ENCODE assay signal across 14 cellular contexts in the genomic region with DNA sequence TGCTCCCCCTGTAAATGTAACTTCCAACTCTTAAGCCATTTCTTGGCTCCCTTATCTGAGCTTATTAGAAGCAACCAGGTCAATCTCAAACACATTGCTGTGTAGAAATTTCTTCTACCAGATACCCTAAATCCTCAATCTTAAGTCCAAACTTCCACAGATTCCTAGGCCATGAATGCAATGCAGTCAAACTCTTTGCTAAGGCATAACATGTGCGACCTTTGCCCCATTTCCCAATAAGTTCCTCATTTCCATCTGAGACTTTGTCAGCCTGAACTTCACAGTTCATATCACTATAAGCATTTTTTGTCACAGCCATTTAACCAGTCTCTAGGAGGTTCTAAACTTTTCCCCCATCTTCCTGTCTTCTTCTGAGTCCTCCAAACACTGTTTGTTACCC.
DNase-seq lines count a peak whose midpoint lies in the region; ATAC-seq lines count a peak whose summit lies in the region.
"Had no signal": no experiment of that assay in that cellular context is flagged by ENCODE, and none has a peak within 500 bp of the region (broad histone marks: within the 10 kb centered on the region; RNA-seq: fewer than 3 reads in every experiment).

No MANE protein-coding gene starts in this region.

- ATAC-seq in HG03097 (IDR thresholded peaks at IDR 0.05; ENCODE audit: low FRiP score, unreplicated experiment), result no peak
- no peak for ATAC-seq in GM18502 (IDR thresholded peaks at IDR 0.05; ENCODE audit: poor library complexity, unreplicated experiment)

- peak; percentile 11 for DNase-seq in SKM-1 treated with dmso at 0.1 percent for 144 hours (lab: John Stamatoyannopoulos, UW; ENCODE audit: unreplicated experiment)
- DNase-seq in SKM-1 (lab: John Stamatoyannopoulos, UW; ENCODE audit: unreplicated experiment), result no peak
- DNase-seq in NOMO-1 treated with DMSO at 0.1 percent for 48 hours (lab: John Stamatoyannopoulos, UW; ENCODE audit: unreplicated experiment), result peak; percentile 77
- peak; percentile 77 for DNase-seq in fibroblast of the conjunctiva (ENCODE audit: low read depth)
- DNase-seq in NCI-H1092 (lab: John Stamatoyannopoulos, UW), result no peak
- no peak for DNase-seq in LoVo (ENCODE audit: low spot score)
- DNase-seq: 8988T; activated T-cell treated with anti-CD3 and anti-CD28 coated beads, Interleukin-2, amount 50 U/mL, for 24 hours; effector memory CD4-positive, alpha-beta T cell; NCI-H1436; stimulated activated CD4-positive, alpha-beta T cell treated with anti-CD3 and anti-CD28 coated beads, Interleukin-4, amount 100 ng/mL, for 1 hour; stimulated activated CD8-positive, alpha-beta memory T cell treated with anti-CD3 and anti-CD28 coated beads, Interleukin-4, amount 100 ng/mL, for 48 hours had no signal

Comparison
In these comparisons a context has a peak if more than half of its experiments do, and no peak if none do; other contexts are left out.
1. DNase-seq: peak in SKM-1 treated with dmso at 0.1 percent for 144 hours (single experiment), NOMO-1 treated with DMSO at 0.1 percent for 48 hours (single experiment) and fibroblast of the conjunctiva (single experiment); none in SKM-1 (single experiment), NCI-H1092 (single experiment) and LoVo (single experiment).